ENCODE assay signal across 2 cellular contexts in genomic region chr20:64766-65322, GRCh38.
TF ChIP-seq lines count a peak whose summit lies in the region.

No MANE protein-coding gene starts in this region.

TF ChIP-seq in HEK293, 187 proteins besides CTCF, POLR2A, EP300 and RAD21 (continued from another document):
- TF ChIP-seq PRDM4 (tag by site-specific recombination; IDR thresholded peaks at IDR 0.05) (no peak), SALL2 (tag by site-specific recombination; IDR thresholded peaks at IDR 0.05; ENCODE audit: borderline replicate concordance) (no peak), ZNF394 (tag by site-specific recombination; IDR thresholded peaks at IDR 0.05; ENCODE audit: borderline replicate concordance) (no peak), ZSCAN4 (tag by site-specific recombination; IDR thresholded peaks at IDR 0.05) (no peak), ZBTB48 (tag by site-specific recombination; IDR thresholded peaks at IDR 0.05) (no peak), SP2 (tag by site-specific recombination; IDR thresholded peaks at IDR 0.05) (no peak), ZNF426 (tag by site-specific recombination; IDR thresholded peaks at IDR 0.05) (no peak), ZNF549 (tag by site-specific recombination; IDR thresholded peaks at IDR 0.05) (no peak), ZNF133 (tag by site-specific recombination; IDR thresholded peaks at IDR 0.05) (0 out of 2 replicates have a peak, but pooled peaks have one; percentile 11), ZNF280D (tag by site-specific recombination; IDR thresholded peaks at IDR 0.05) (no peak), ZNF510 (tag by site-specific recombination; IDR thresholded peaks at IDR 0.05; ENCODE audit: insufficient replicate concordance) (no peak), ZNF184 (tag by site-specific recombination; IDR thresholded peaks at IDR 0.05) (no peak), ZBTB49 (tag by site-specific recombination; IDR thresholded peaks at IDR 0.05; ENCODE audit: low read depth) (no peak), ZSCAN23 (tag by site-specific recombination; IDR thresholded peaks at IDR 0.05) (no peak)

TF ChIP-seq in HepG2, 621 proteins besides CTCF, POLR2A, EP300 and RAD21 (continued from another document):
- TF ChIP-seq JDP2 (CRISPR knock-in tag; IDR thresholded peaks at IDR 0.05; ENCODE audit: borderline replicate concordance) (no peak), ZNF230 (CRISPR knock-in tag; IDR thresholded peaks at IDR 0.05) (no peak), ZBTB40 (IDR thresholded peaks at IDR 0.05) (peak; percentile 5; the same call in 1 of the 2 replicates), ZBTB40 (CRISPR knock-in tag; IDR thresholded peaks at IDR 0.05) (no peak), MLXIP (CRISPR knock-in tag; IDR thresholded peaks at IDR 0.05; ENCODE audit: borderline replicate concordance) (no peak), PRDM15 (CRISPR knock-in tag; IDR thresholded peaks at IDR 0.05) (peak; percentile 59), NCOA1 (CRISPR knock-in tag; IDR thresholded peaks at IDR 0.05) (no peak), ZNF616 (CRISPR knock-in tag; IDR thresholded peaks at IDR 0.05; ENCODE audit: low read depth) (no peak), NBN (conservative IDR thresholded peaks at IDR 0.05) (peak; percentile 80; the same call in 1 of the 2 replicates), LCORL (IDR thresholded peaks at IDR 0.05) (0 out of 2 replicates have a peak, but pooled peaks have one; percentile 17), LCORL (CRISPR knock-in tag; IDR thresholded peaks at IDR 0.05) (no peak), TRIM22 (IDR thresholded peaks at IDR 0.05) (peak; percentile 28; the same call in 1 of the 2 replicates), IKZF5 (CRISPR knock-in tag; IDR thresholded peaks at IDR 0.05) (no peak), PRPF4 (IDR thresholded peaks at IDR 0.05; ENCODE audit: low read depth, low read length, poor library complexity, severe bottlenecking) (no peak)
